Comparison of ENCODE assay signal across 20 cellular contexts in genomic region chr16:48560692-48561091, GRCh38.
"Had no signal": no experiment of that assay in that cellular context is flagged by ENCODE, and none has a peak within 500 bp of the region (broad histone marks: within the 10 kb centered on the region; RNA-seq: fewer than 3 reads in every experiment).

No MANE protein-coding gene starts in this region.

- H3K4me3 Mint-ChIP-seq: activated T-cell treated with anti-CD3 and anti-CD28 coated beads, Interleukin-2, amount 50 U/mL, for 4 hours; naive thymus-derived CD8-positive, alpha-beta T cell; T-helper 2 cell treated with Interferon-gamma antibody and Interleukin-4, amounts not matched to agents 5 μg/mL and 100 μg/mL, for 36 hours had no signal

- H3K27me3 ChIP-seq: colonic mucosa, gastroesophageal sphincter, heart right ventricle, upper lobe of left lung had no signal

- H3K4me3 ChIP-seq: colonic mucosa, gastroesophageal sphincter, heart right ventricle, mucosa of descending colon, upper lobe of left lung had no signal

- H3K27ac Mint-ChIP-seq: progenitor cell of endocrine pancreas; T-helper 2 cell treated with Interferon-gamma antibody and Interleukin-4, amounts not matched to agents 5 μg/mL and 100 μg/mL, for 36 hours had no signal

- DNase-seq: activated CD4-positive, alpha-beta T cell treated with anti-CD3 and anti-CD28 coated beads, Interleukin-2, amount 50 U/mL, for 48 hours; activated CD4-positive, CD25-positive, alpha-beta regulatory T cell treated with anti-CD3 and anti-CD28 coated beads, Interleukin-2, amount 50 U/mL, for 72 hours; activated gamma-delta T cell treated with Interleukin-2 at 50 U/mL for 16 hours; activated T-cell treated with anti-CD3 and anti-CD28 coated beads, Interleukin-2, amount 50 U/mL, for 4 hours; central memory CD4-positive, alpha-beta T cell; colonic mucosa; heart right ventricle; left colon; mucosa of descending colon; naive thymus-derived CD8-positive, alpha-beta T cell; nucleus accumbens; right cardiac atrium; small intestine; stimulated activated CD4-positive, alpha-beta T cell treated with anti-CD3 and anti-CD28 coated beads, Interleukin-4, amount 100 ng/mL, for 24 hours; stimulated activated naive CD8-positive, alpha-beta T cell treated with anti-CD3 and anti-CD28 coated beads, Interleukin-15, Interleukin-2, amounts not matched to agents 100 U/mL and 50 U/mL, for 24 hours; SW 1271; upper lobe of left lung had no signal

- ATAC-seq: activated T-cell treated with anti-CD3 and anti-CD28 coated beads, Interleukin-2, amount 50 U/mL, for 4 hours; gastroesophageal sphincter; heart right ventricle; left colon; mucosa of descending colon; naive thymus-derived CD8-positive, alpha-beta T cell; right cardiac atrium; stimulated activated naive CD8-positive, alpha-beta T cell treated with anti-CD3 and anti-CD28 coated beads, Interleukin-15, Interleukin-2, amounts not matched to agents 100 U/mL and 50 U/mL, for 24 hours had no signal

- H3K36me3 ChIP-seq: colonic mucosa had no signal

- H3K4me1 ChIP-seq: colonic mucosa had no signal

- H3K9me3 Mint-ChIP-seq: activated T-cell treated with anti-CD3 and anti-CD28 coated beads, Interleukin-2, amount 50 U/mL, for 4 hours; naive thymus-derived CD8-positive, alpha-beta T cell; T-helper 2 cell treated with Interferon-gamma antibody and Interleukin-4, amounts not matched to agents 5 μg/mL and 100 μg/mL, for 36 hours had no signal

- H3K9me3 ChIP-seq: colonic mucosa, gastroesophageal sphincter, mucosa of descending colon, upper lobe of left lung had no signal

- H3K27me3 Mint-ChIP-seq: naive thymus-derived CD8-positive, alpha-beta T cell; progenitor cell of endocrine pancreas had no signal

- H3K27ac ChIP-seq: colonic mucosa, gastroesophageal sphincter had no signal
